In genomic region chr10:128864554-128865300, GRCh38 we compare ENCODE assay signal across 26 cellular contexts.
"Had no signal": no experiment of that assay in that cellular context is flagged by ENCODE, and none has a peak within 500 bp of the region (broad histone marks: within the 10 kb centered on the region; RNA-seq: fewer than 3 reads in every experiment).

No MANE protein-coding gene starts in this region.

- DNase-seq: activated CD4-positive, alpha-beta memory T cell treated with anti-CD3 and anti-CD28 coated beads for 36 hours; activated CD4-positive, alpha-beta T cell treated with anti-CD3 and anti-CD28 coated beads for 4 hours; activated CD4-positive, CD25-positive, alpha-beta regulatory T cell; activated CD8-positive, alpha-beta memory T cell treated with anti-CD3 and anti-CD28 coated beads, Interleukin-2, amount 10 ng/mL, durations not matched to agents 7 days and 5 days; activated effector memory CD4-positive, alpha-beta T cell treated with Interleukin-2 at 50 U/mL for 16 hours; activated naive CD4-positive, alpha-beta T cell treated with Interleukin-2 at 50 U/mL for 16 hours; activated T-cell treated with anti-CD3 and anti-CD28 coated beads for 4 hours; activated T-cell treated with anti-CD3 and anti-CD28 coated beads, Interleukin-2, amount 50 U/mL, for 72 hours; anterior cingulate cortex; dermis blood vessel endothelial cell; effector CD8-positive, alpha-beta T cell; gastrocnemius medialis; glutamatergic neuron; left ventricle myocardium superior; midbrain; naive thymus-derived CD8-positive, alpha-beta T cell; stimulated activated CD4-positive, alpha-beta T cell treated with anti-CD3 and anti-CD28 coated beads, Interleukin-15, amount 100 ng/mL, for 24 hours; stimulated activated CD4-positive, alpha-beta T cell treated with anti-CD3 and anti-CD28 coated beads, Interleukin-2, amount 100 ng/mL, for 24 hours; stimulated activated naive CD4-positive, alpha-beta T cell; transverse colon had no signal

- H3K4me3 ChIP-seq: gastrocnemius medialis, pancreas, right atrium auricular region, transverse colon had no signal

- H3K9me3 ChIP-seq: gastrocnemius medialis, neutrophil, pancreas, right atrium auricular region, transverse colon had no signal

- H3K4me1 ChIP-seq: gastrocnemius medialis, pancreas, transverse colon had no signal

- H3K27ac Mint-ChIP-seq: activated CD4-positive, alpha-beta memory T cell treated with anti-CD3 and anti-CD28 coated beads for 36 hours; activated CD8-positive, alpha-beta memory T cell treated with anti-CD3 and anti-CD28 coated beads, Interleukin-2, amount 10 ng/mL, durations not matched to agents 7 days and 5 days; activated naive CD8-positive, alpha-beta T cell; activated T-cell treated with anti-CD3 and anti-CD28 coated beads, Interleukin-2, amount 50 U/mL, for 72 hours had no signal

- H3K27me3 Mint-ChIP-seq: activated CD4-positive, alpha-beta memory T cell treated with anti-CD3 and anti-CD28 coated beads for 36 hours; activated CD8-positive, alpha-beta memory T cell treated with anti-CD3 and anti-CD28 coated beads, Interleukin-2, amount 10 ng/mL, durations not matched to agents 7 days and 5 days had no signal

- H3K4me1 Mint-ChIP-seq: activated CD8-positive, alpha-beta memory T cell treated with anti-CD3 and anti-CD28 coated beads, Interleukin-2, amount 10 ng/mL, durations not matched to agents 7 days and 5 days; central memory CD8-positive, alpha-beta T cell; naive thymus-derived CD8-positive, alpha-beta T cell had no signal

- H3K4me3 Mint-ChIP-seq: activated CD4-positive, alpha-beta memory T cell treated with anti-CD3 and anti-CD28 coated beads for 36 hours; activated CD8-positive, alpha-beta memory T cell treated with anti-CD3 and anti-CD28 coated beads, Interleukin-2, amount 10 ng/mL, durations not matched to agents 7 days and 5 days; activated naive CD8-positive, alpha-beta T cell; activated T-cell treated with anti-CD3 and anti-CD28 coated beads, Interleukin-2, amount 50 U/mL, for 72 hours; central memory CD8-positive, alpha-beta T cell; naive thymus-derived CD8-positive, alpha-beta T cell had no signal

- H3K9me3 Mint-ChIP-seq: activated CD4-positive, alpha-beta memory T cell treated with anti-CD3 and anti-CD28 coated beads for 36 hours; central memory CD8-positive, alpha-beta T cell; naive thymus-derived CD8-positive, alpha-beta T cell had no signal

- H3K27ac ChIP-seq: epithelial cell of prostate, gastrocnemius medialis, neutrophil, pancreas, right atrium auricular region, transverse colon had no signal

- ATAC-seq: activated CD8-positive, alpha-beta memory T cell treated with anti-CD3 and anti-CD28 coated beads, Interleukin-2, amount 10 ng/mL, durations not matched to agents 7 days and 5 days; activated T-cell treated with anti-CD3 and anti-CD28 coated beads, Interleukin-2, amount 50 U/mL, for 72 hours; gastrocnemius medialis; left ventricle myocardium superior; naive thymus-derived CD8-positive, alpha-beta T cell; pancreas had no signal

- H3K36me3 Mint-ChIP-seq: activated CD4-positive, alpha-beta memory T cell treated with anti-CD3 and anti-CD28 coated beads for 36 hours; activated CD8-positive, alpha-beta memory T cell treated with anti-CD3 and anti-CD28 coated beads, Interleukin-2, amount 10 ng/mL, durations not matched to agents 7 days and 5 days; activated naive CD8-positive, alpha-beta T cell; naive thymus-derived CD8-positive, alpha-beta T cell had no signal

- H3K36me3 ChIP-seq: gastrocnemius medialis, neutrophil, pancreas, right atrium auricular region, transverse colon had no signal

- H3K27me3 ChIP-seq: gastrocnemius medialis, neutrophil, pancreas, right atrium auricular region, transverse colon had no signal
